In genomic region chr6:34664270-34664971, GRCh38 we compare ENCODE assay signal across 8 cellular contexts. TPM values are rescaled to one million over a fixed set of nuclear protein-coding genes. Genes with fewer than 3 reads are reported as not detected.
DNase-seq lines count a peak whose midpoint lies in the region; ATAC-seq and TF ChIP-seq lines count a peak whose summit lies in the region.

No MANE protein-coding gene starts in this region.

- no peak overlapping the region for H3K4me3 Mint-ChIP-seq in endothelial cell (ENCODE audit: unreplicated experiment)

- no peaks in the 10 kb centered on the region for H3K9me3 Mint-ChIP-seq in endothelial cell (ENCODE audit: unreplicated experiment)

- no peaks in the 10 kb centered on the region for H3K27me3 Mint-ChIP-seq in endothelial cell (ENCODE audit: unreplicated experiment)

- peak overlapping the region; percentile 62 for H2AFZ ChIP-seq in SK-N-SH (ENCODE audit: low read depth)

- H3K4me1 ChIP-seq in SK-N-SH (ENCODE audit: control insufficient read depth in 1 of 2, insufficient read depth in 2 of 2, low read depth in 1 of 2, low read length in 1 of 2) (peaks cover 0 to 25% of the 10 kb centered on the region in 2 experiments; a peak in 3 of 4 replicates), skeletal muscle tissue (ENCODE audit: control insufficient read depth in 3 of 3, insufficient read depth in 3 of 3, low read length in 3 of 3) (peaks cover 5 to 20% (median 5%) of the 10 kb centered on the region in 3 donors)

- no peak overlapping the region for H3K27ac Mint-ChIP-seq in endothelial cell (ENCODE audit: unreplicated experiment)

- H3K36me3 ChIP-seq in SK-N-SH (replicated peaks in 1 of 2; ENCODE audit: control insufficient read depth in 1 of 2, insufficient read depth in 2 of 2, low read length in 1 of 2): no peaks in the 10 kb centered on the region
- H3K36me3 ChIP-seq in skeletal muscle tissue (ENCODE audit: control insufficient read depth in 3 of 3, insufficient read depth in 3 of 3, low read length in 3 of 3): no peaks in the 10 kb centered on the region

- H3K9me3 ChIP-seq in SK-N-SH (no peaks in the 10 kb centered on the region), skeletal muscle tissue (ENCODE audit: control insufficient read depth in 3 of 3, low read length in 3 of 3) (no peaks in the 10 kb centered on the region)

- H3K27me3 ChIP-seq in SK-N-SH (ENCODE audit: insufficient read depth): no peaks in the 10 kb centered on the region
- H3K27me3 ChIP-seq in skeletal muscle tissue (ENCODE audit: control insufficient read depth in 3 of 3, insufficient read depth in 3 of 3, low read length in 3 of 3): no peaks in the 10 kb centered on the region

- TF ChIP-seq RAD21 in SK-N-SH (IDR thresholded peaks at IDR 0.05; ENCODE audit: low read length): no peak

- DNase-seq in DMS 273 (lab: John Stamatoyannopoulos, UW; ENCODE audit: unreplicated experiment) (peak; percentile 21), DMS 273 treated with DMSO at 0.1 percent for 48 hours (lab: John Stamatoyannopoulos, UW) (no peak), SK-N-SH (no peak), epithelial cell of esophagus (ENCODE audit: low read depth) (peak; percentile 20), kidney tubule cell (ENCODE audit: low spot score) (no peak), endothelial cell (ENCODE audit: low spot score) (no peak), sciatic nerve (ENCODE audit: low spot score) (no peak)

- H3K4me3 ChIP-seq in SK-N-SH (ENCODE audit: low read depth in 2 of 2, low read length in 1 of 2): no peak overlapping the region
- no peak overlapping the region for H3K4me3 ChIP-seq in epithelial cell of esophagus (ENCODE audit: low read length)
- no peak overlapping the region for H3K4me3 ChIP-seq in skeletal muscle tissue (ENCODE audit: low read length in 3 of 3)

- CTCF ChIA-PET in SK-N-SH (lab: Yijun Ruan, JAX): interaction anchor here (1.3 kb wide), 1 partner anchor 920 kb away, joined by 3 read pairs; no protein-coding TSS in a partner anchor

- POLR2A ChIA-PET in SK-N-SH (lab: Yijun Ruan, JAX): no interaction called here

- WGBS in SK-N-SH (ENCODE audit: low lambda C conversion rate): 51% methylated on average over 4 of the region's 4 CpGs

- H3K4me1 Mint-ChIP-seq in endothelial cell (ENCODE audit: unreplicated experiment): peaks cover 9% of the 10 kb centered on the region

- TF ChIP-seq CTCF in SK-N-SH (IDR thresholded peaks at IDR 0.05) (no peak), epithelial cell of esophagus (IDR thresholded peaks at IDR 0.05; ENCODE audit: insufficient read depth, low read depth, low read length, missing control alignments) (no peak), endothelial cell (IDR thresholded peaks at IDR 0.05; ENCODE audit: unreplicated experiment) (no peak)

- TF ChIP-seq EP300 in SK-N-SH (IDR thresholded peaks at IDR 0.05; ENCODE audit: borderline replicate concordance in 1 of 2, low read depth in 1 of 2, low read length in 1 of 2): no peak

- H3K9ac ChIP-seq in SK-N-SH: peak overlapping the region; percentile 15; the same call in 1 of the 2 replicates
- no peak overlapping the region for H3K9ac ChIP-seq in skeletal muscle tissue (ENCODE audit: low read depth in 1 of 3, low read length in 3 of 3)

- H3K4me2 ChIP-seq in SK-N-SH: peak overlapping the region; percentile 4; the same call in 1 of the 2 replicates

- peaks cover 20% of the 10 kb centered on the region for H3F3A ChIP-seq in SK-N-SH (replicated peaks; ENCODE audit: insufficient read depth)

- H3K79me2 ChIP-seq in SK-N-SH (ENCODE audit: insufficient read depth): peaks cover 83% of the 10 kb centered on the region

- no peaks in the 10 kb centered on the region for H3K9me2 ChIP-seq in SK-N-SH

- ATAC-seq in sciatic nerve: no peak

- peak overlapping the region; percentile 39 to 76; a peak in 2 of 4 replicates for H3K27ac ChIP-seq in SK-N-SH (ENCODE audit: low read depth in 2 of 2, low read length in 1 of 2)
- H3K27ac ChIP-seq in skeletal muscle tissue (ENCODE audit: low read depth, low read length): peak overlapping the region; percentile 41

- H4K20me1 ChIP-seq in SK-N-SH (ENCODE audit: insufficient read depth): no peaks in the 10 kb centered on the region

- no peaks in the 10 kb centered on the region for H3K36me3 Mint-ChIP-seq in endothelial cell (ENCODE audit: low read depth, unreplicated experiment)

- intact Hi-C loops in sciatic nerve (cut with DNase I): no loop called here

TF ChIP-seq in SK-N-SH, 30 proteins besides CTCF, POLR2A, EP300 and RAD21 (continues in another document):
- TF ChIP-seq SMC3 (IDR thresholded peaks at IDR 0.05; ENCODE audit: low read depth, low read length) (no peak), JUND (IDR thresholded peaks at IDR 0.05) (no peak), GABPA (IDR thresholded peaks at IDR 0.05; ENCODE audit: low read depth) (no peak), CHD2 (IDR thresholded peaks at IDR 0.05; ENCODE audit: low read length, partially characterized antibody) (no peak), TAF1 (IDR thresholded peaks at IDR 0.05; ENCODE audit: borderline replicate concordance, low read depth, low read length) (0 out of 2 replicates have a peak, but pooled peaks have one; percentile 14), RFX5 (IDR thresholded peaks at IDR 0.05; ENCODE audit: low read length) (no peak), GATA2 (CRISPR knock-in tag; IDR thresholded peaks at IDR 0.05) (no peak), USF1 (IDR thresholded peaks at IDR 0.05; ENCODE audit: borderline replicate concordance, low read depth) (no peak), YY1 (IDR thresholded peaks at IDR 0.05; ENCODE audit: low read depth) (peak; percentile 62; the same call in 1 of the 2 replicates), SIN3A (IDR thresholded peaks at IDR 0.05; ENCODE audit: borderline replicate concordance, low read depth, low read length) (no peak), TCF12 (IDR thresholded peaks at IDR 0.05) (peak; percentile 24; the same call in 1 of the 2 replicates), MAX (IDR thresholded peaks at IDR 0.05; ENCODE audit: low read depth) (no peak), NRF1 (IDR thresholded peaks at IDR 0.05; ENCODE audit: low read depth, low read length) (no peak), FOXJ3 (CRISPR knock-in tag; IDR thresholded peaks at IDR 0.05) (no peak), TEAD4 (IDR thresholded peaks at IDR 0.05; ENCODE audit: borderline replicate concordance, insufficient read depth) (no peak), RXRA (IDR thresholded peaks at IDR 0.05; ENCODE audit: borderline replicate concordance, low read depth) (no peak), RCOR1 (IDR thresholded peaks at IDR 0.05; ENCODE audit: low read length) (no peak), MEF2A (IDR thresholded peaks at IDR 0.05; ENCODE audit: borderline replicate concordance, low read depth) (no peak), REST (IDR thresholded peaks at IDR 0.05; ENCODE audit: low read depth, low read length) (no peak), FOXM1 (IDR thresholded peaks at IDR 0.05; ENCODE audit: low read depth) (no peak), MXI1 (IDR thresholded peaks at IDR 0.05; ENCODE audit: low read depth, low read length) (no peak), EZH2phosphoT487 (IDR thresholded peaks at IDR 0.05; ENCODE audit: borderline replicate concordance, low read depth) (no peak), ELF1 (IDR thresholded peaks at IDR 0.05) (no peak)

RNA-seq across cellular contexts. Expression of gene ILRUN, which starts 32.1 kb away (rescaled TPM):
- polyA plus RNA-seq in SK-N-SH (2012; rRNA removed): 19.5 and 22.8 TPM in 2 replicates
- 19.3 and 19.6 TPM in 2 replicates for polyA plus RNA-seq in SK-N-SH (2012; cell fraction: cytosol; rRNA removed)
- 7.6 and 11.6 TPM in 2 replicates for polyA plus RNA-seq in SK-N-SH (2012; cell fraction: nucleus; rRNA removed)
- 64.7 TPM for total RNA-seq in skeletal muscle tissue
- total RNA-seq in endothelial cell (ENCODE audit: unreplicated experiment): 58.9 TPM
- 58.6 TPM for total RNA-seq in sciatic nerve

Comparison
In these comparisons a context has a peak if more than half of its experiments do, and no peak if none do; other contexts are left out.
1. DNase-seq: peak in DMS 273 (single experiment) and epithelial cell of esophagus (single experiment); none in DMS 273 treated with DMSO at 0.1 percent for 48 hours (single experiment), SK-N-SH (single experiment), kidney tubule cell (single experiment), endothelial cell (single experiment) and sciatic nerve (single experiment).